Comparison of ENCODE assay signal across 19 cellular contexts in genomic region chr14:58288106-58288792, GRCh38. TPM values are rescaled to one million over a fixed set of nuclear protein-coding genes. Genes with fewer than 3 reads are reported as not detected.
A peak's percentile ranks its signal among the peaks of the same experiment; 100 is the strongest.
DNase-seq lines count a peak whose midpoint lies in the region; ATAC-seq and TF ChIP-seq lines count a peak whose summit lies in the region.
"Had no signal": no experiment of that assay in that cellular context is flagged by ENCODE, and none has a peak within 500 bp of the region (broad histone marks: within the 10 kb centered on the region; RNA-seq: fewer than 3 reads in every experiment).

No MANE protein-coding gene starts in this region.

- no peak overlapping the region for H2AFZ ChIP-seq in parathyroid adenoma

- H3K4me3 Mint-ChIP-seq in activated T-cell treated with anti-CD3 and anti-CD28 coated beads, Interleukin-2, amount 50 U/mL, for 24 hours, result no peak overlapping the region
- no peak overlapping the region for H3K4me3 Mint-ChIP-seq in activated T-cell treated with anti-CD3 and anti-CD28 coated beads, Interleukin-2, amount 50 U/mL, for 4 hours
- H3K4me3 Mint-ChIP-seq in T-helper 17 cell (peak overlapping the region; percentile 9), endodermal cell (no peak overlapping the region)
- H3K4me3 Mint-ChIP-seq: type B pancreatic cell had no signal

- H3K4me2 ChIP-seq in parathyroid adenoma (ENCODE audit: low read length), result no peak overlapping the region

- peaks cover 59% of the 10 kb centered on the region for H3K79me2 ChIP-seq in parathyroid adenoma

- H3K4me1 Mint-ChIP-seq in activated T-cell treated with anti-CD3 and anti-CD28 coated beads, Interleukin-2, amount 50 U/mL, for 24 hours (ENCODE audit: low read depth), result peaks cover 72% of the 10 kb centered on the region
- peaks cover 68% of the 10 kb centered on the region for H3K4me1 Mint-ChIP-seq in activated T-cell treated with anti-CD3 and anti-CD28 coated beads, Interleukin-2, amount 50 U/mL, for 4 hours (ENCODE audit: low read depth)
- H3K4me1 Mint-ChIP-seq in T-helper 17 cell, result peaks cover 44% of the 10 kb centered on the region
- H3K4me1 Mint-ChIP-seq in endodermal cell, result no peaks in the 10 kb centered on the region

- peaks cover 93% of the 10 kb centered on the region for H3K36me3 Mint-ChIP-seq in activated T-cell treated with anti-CD3 and anti-CD28 coated beads, Interleukin-2, amount 50 U/mL, for 24 hours (ENCODE audit: low read depth)
- peaks cover 58% of the 10 kb centered on the region for H3K36me3 Mint-ChIP-seq in activated T-cell treated with anti-CD3 and anti-CD28 coated beads, Interleukin-2, amount 50 U/mL, for 4 hours (ENCODE audit: insufficient read depth)
- H3K36me3 Mint-ChIP-seq in T-helper 17 cell (ENCODE audit: low read depth) (peaks cover 20% of the 10 kb centered on the region), endodermal cell (ENCODE audit: low read depth) (peaks cover 67% of the 10 kb centered on the region)

- H3K27me3 Mint-ChIP-seq in activated T-cell treated with anti-CD3 and anti-CD28 coated beads, Interleukin-2, amount 50 U/mL, for 24 hours, result no peaks in the 10 kb centered on the region
- H3K27me3 Mint-ChIP-seq in activated T-cell treated with anti-CD3 and anti-CD28 coated beads, Interleukin-2, amount 50 U/mL, for 4 hours (ENCODE audit: low read depth), result no peaks in the 10 kb centered on the region
- H3K27me3 Mint-ChIP-seq in T-helper 17 cell (no peaks in the 10 kb centered on the region), endodermal cell (ENCODE audit: insufficient read depth) (no peaks in the 10 kb centered on the region)
- H3K27me3 Mint-ChIP-seq: type B pancreatic cell had no signal

- peak overlapping the region; percentile 74 for H3K27ac Mint-ChIP-seq in activated T-cell treated with anti-CD3 and anti-CD28 coated beads, Interleukin-2, amount 50 U/mL, for 24 hours
- H3K27ac Mint-ChIP-seq in T-helper 17 cell (peak overlapping the region; percentile 82), endodermal cell (no peak overlapping the region)
- H3K27ac Mint-ChIP-seq: type B pancreatic cell had no signal

- H3K27ac ChIP-seq in epithelial cell of prostate (peak overlapping the region; percentile 33), parathyroid adenoma (peak overlapping the region; percentile 60), endodermal cell (ENCODE audit: low read depth, low read length) (no peak overlapping the region)
- H3K27ac ChIP-seq: WERI-Rb-1 had no signal

- no peaks in the 10 kb centered on the region for H3K9me3 ChIP-seq in T-helper 17 cell (ENCODE audit: control insufficient read depth, low read length, poor library complexity, severe bottlenecking)
- no peaks in the 10 kb centered on the region for H3K9me3 ChIP-seq in parathyroid adenoma (ENCODE audit: control insufficient read depth, low read length)
- no peaks in the 10 kb centered on the region for H3K9me3 ChIP-seq in endodermal cell (ENCODE audit: control insufficient read depth, low read length)

- ATAC-seq in activated T-cell treated with anti-CD3 and anti-CD28 coated beads, Interleukin-2, amount 50 U/mL, for 4 hours, result no peak
- ATAC-seq in T-helper 17 cell, result no peak
- no peak for ATAC-seq in GM21447 (IDR thresholded peaks at IDR 0.05; ENCODE audit: unreplicated experiment)

- H3K4me1 ChIP-seq in parathyroid adenoma, result peaks cover 12% of the 10 kb centered on the region
- H3K4me1 ChIP-seq in endodermal cell (ENCODE audit: control insufficient read depth, insufficient read depth, low read length), result no peaks in the 10 kb centered on the region

- no peaks in the 10 kb centered on the region for H3K9me3 Mint-ChIP-seq in activated T-cell treated with anti-CD3 and anti-CD28 coated beads, Interleukin-2, amount 50 U/mL, for 24 hours
- no peaks in the 10 kb centered on the region for H3K9me3 Mint-ChIP-seq in activated T-cell treated with anti-CD3 and anti-CD28 coated beads, Interleukin-2, amount 50 U/mL, for 4 hours
- no peaks in the 10 kb centered on the region for H3K9me3 Mint-ChIP-seq in endodermal cell
- H3K9me3 Mint-ChIP-seq: type B pancreatic cell had no signal

- TF ChIP-seq CTCF in parathyroid adenoma (IDR thresholded peaks at IDR 0.05), result no peak
- no peak for TF ChIP-seq CTCF in endodermal cell (conservative IDR thresholded peaks at IDR 0.05)

- 91 to 100% methylated on average over 3 of the region's 3 CpGs for WGBS in endodermal cell (ENCODE audit: insufficient coverage in 1 of 2, insufficient read length in 1 of 2), 2 experiments

- no peaks in the 10 kb centered on the region for H3K27me3 ChIP-seq in parathyroid adenoma (ENCODE audit: control insufficient read depth, insufficient read depth, low read length)
- H3K27me3 ChIP-seq in endodermal cell (ENCODE audit: control insufficient read depth, insufficient read depth, low read length, poor library complexity, severe bottlenecking), result no peaks in the 10 kb centered on the region

- H3K4me3 ChIP-seq in parathyroid adenoma (ENCODE audit: low read depth, low read length), result no peak overlapping the region
- H3K4me3 ChIP-seq in endodermal cell (ENCODE audit: low read length), result no peak overlapping the region

- H3K36me3 ChIP-seq in parathyroid adenoma (ENCODE audit: control insufficient read depth, insufficient read depth, low read length) (no peaks in the 10 kb centered on the region), endodermal cell (ENCODE audit: control insufficient read depth, insufficient read depth, low read length) (peaks cover 95% of the 10 kb centered on the region)

- no peak for DNase-seq in activated T-cell treated with anti-CD3 and anti-CD28 coated beads, Interleukin-2, amount 50 U/mL, for 24 hours
- no peak for DNase-seq in activated T-cell treated with anti-CD3 and anti-CD28 coated beads, Interleukin-2, amount 50 U/mL, for 4 hours
- DNase-seq in T-helper 17 cell (no peak), epithelial cell of prostate (ENCODE audit: low read depth, low spot score) (no peak), midbrain (lab: John Stamatoyannopoulos, UW) (no peak), endodermal cell (no peak)
- DNase-seq: ACHN; activated CD8-positive, alpha-beta memory T cell treated with anti-CD3 and anti-CD28 coated beads, Interleukin-2, amount 50 U/mL, for 48 hours; amniotic stem cell; erythroblast; HCEC 1CT; islet precursor cell; mesendoderm; NCI-H1092 treated with DMSO at 0.1 percent for 48 hours; SW 1271; WERI-Rb-1 had no signal

- H3K9ac ChIP-seq in parathyroid adenoma (no peak overlapping the region), endodermal cell (ENCODE audit: extremely low read depth, low read length, poor library complexity, severe bottlenecking) (no peak overlapping the region)

RNA-seq across cellular contexts. Expression of gene ARID4A, which starts 10.1 kb away (rescaled TPM):
- total RNA-seq in activated T-cell treated with anti-CD3 and anti-CD28 coated beads, Interleukin-2, amount 50 U/mL, for 4 hours, result 10 to 100 TPM; 12.2 to 17.4 (median 13.2) TPM
- total RNA-seq in T-helper 17 cell, result 10 to 100 TPM; 87.1 to 90.2 TPM
- total RNA-seq in endodermal cell, result 10 to 100 TPM; 22.1 to 24.5 TPM
- 14.7 TPM for polyA plus RNA-seq in endodermal cell (2013, experiment 1 of 2)
- polyA plus RNA-seq in endodermal cell (2013, experiment 2 of 2), result 13.6 TPM

RNA-seq across cellular contexts. Expression of gene PSMA3, which starts 43.6 kb away (rescaled TPM):
- 100 to 1,000 TPM; 485 to 528 (median 512) TPM for total RNA-seq in activated T-cell treated with anti-CD3 and anti-CD28 coated beads, Interleukin-2, amount 50 U/mL, for 4 hours
- total RNA-seq in T-helper 17 cell (100 to 1,000 TPM; 101 to 102 TPM), endodermal cell (100 to 1,000 TPM; 279 to 291 TPM)
- polyA plus RNA-seq in endodermal cell (2013, experiment 1 of 2), result 172 TPM
- polyA plus RNA-seq in endodermal cell (2013, experiment 2 of 2), result 166 TPM
